In the genomic region with DNA sequence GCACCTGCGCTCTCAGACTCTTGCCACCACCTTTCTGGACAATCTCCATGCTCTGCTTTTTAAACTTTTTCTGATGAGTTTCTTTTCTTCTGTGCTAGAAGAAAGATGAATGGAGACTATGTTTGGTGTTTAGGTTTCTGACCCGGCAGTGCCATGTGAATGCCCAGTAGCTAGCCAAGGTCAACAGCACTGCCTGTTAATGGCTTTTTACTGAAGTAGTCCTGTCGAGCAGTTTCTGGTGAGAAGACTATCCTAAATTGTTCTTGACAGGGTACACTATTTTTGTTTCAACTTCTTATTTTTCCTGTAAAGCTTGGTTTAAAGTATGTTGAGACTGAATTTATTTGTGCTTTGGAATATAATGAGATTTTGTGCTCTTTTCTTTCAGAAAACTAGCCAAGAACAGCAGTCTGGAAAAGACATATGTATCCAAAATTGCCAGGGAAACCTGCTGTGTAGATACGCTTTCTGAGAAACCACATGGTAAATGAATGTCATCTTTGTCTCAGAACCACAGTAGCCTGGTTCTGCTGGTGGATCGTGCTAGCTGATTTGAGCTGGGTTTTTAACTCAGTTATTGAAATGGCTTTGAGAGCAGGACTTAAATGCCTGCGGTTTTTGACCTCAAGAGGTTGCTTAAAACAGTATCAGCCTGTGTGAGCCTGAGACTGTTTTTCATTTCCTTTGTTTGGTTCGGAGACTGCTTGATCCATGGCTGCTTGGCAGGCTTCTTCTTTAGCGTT, we compare ENCODE assay signal across 8 cellular contexts. TPM values are rescaled to one million over a fixed set of nuclear protein-coding genes. Genes with fewer than 3 reads are reported as not detected.
DNase-seq lines count a peak whose midpoint lies in the region; ATAC-seq and TF ChIP-seq lines count a peak whose summit lies in the region.

No MANE protein-coding gene starts in this region.

- peaks cover 43% of the 10 kb centered on the region; the same call in 1 of the 2 replicates for H3K79me2 ChIP-seq in KMS-11 (ENCODE audit: insufficient read depth, low read depth)

- TF ChIP-seq CTCF in KMS-11 (conservative IDR thresholded peaks at IDR 0.05; ENCODE audit: low read depth, low read length) (0 out of 2 replicates have a peak, but pooled peaks have one; percentile 17), astrocyte of the spinal cord (IDR thresholded peaks at IDR 0.05; ENCODE audit: low read depth, low read length) (no peak), neural crest cell (conservative IDR thresholded peaks at IDR 0.05) (no peak)

- peak overlapping the region; percentile 19 for H3K4me3 Mint-ChIP-seq in activated T-cell treated with anti-CD3 and anti-CD28 coated beads, Interleukin-2, amount 50 U/mL, for 24 hours
- H3K4me3 Mint-ChIP-seq in neural crest cell, result peak overlapping the region; percentile 56

- peak overlapping the region; percentile 92 for H3K27ac ChIP-seq in KMS-11

- H3K27ac Mint-ChIP-seq in activated T-cell treated with anti-CD3 and anti-CD28 coated beads, Interleukin-2, amount 50 U/mL, for 24 hours, result peak overlapping the region; percentile 91
- peak overlapping the region; percentile 81 for H3K27ac Mint-ChIP-seq in neural crest cell (ENCODE audit: unreplicated experiment)

- peaks cover 84% of the 10 kb centered on the region for H3K4me1 Mint-ChIP-seq in activated T-cell treated with anti-CD3 and anti-CD28 coated beads, Interleukin-2, amount 50 U/mL, for 24 hours (ENCODE audit: low read depth)
- H3K4me1 Mint-ChIP-seq in neural crest cell, result peaks cover 58% of the 10 kb centered on the region

- no peak overlapping the region for H2AFZ ChIP-seq in KMS-11 (ENCODE audit: low read depth)

- H3K4me1 ChIP-seq in KMS-11 (ENCODE audit: low read depth, poor library complexity, severe bottlenecking), result peaks cover 100% of the 10 kb centered on the region

- peak overlapping the region; percentile 95 for H3K4me2 ChIP-seq in KMS-11

- no peaks in the 10 kb centered on the region for H4K20me1 ChIP-seq in KMS-11 (ENCODE audit: insufficient read depth)

- no peaks in the 10 kb centered on the region for H3K9me3 Mint-ChIP-seq in activated T-cell treated with anti-CD3 and anti-CD28 coated beads, Interleukin-2, amount 50 U/mL, for 24 hours
- H3K9me3 Mint-ChIP-seq in neural crest cell, result no peaks in the 10 kb centered on the region

- H3K9ac ChIP-seq in KMS-11, result peak overlapping the region; percentile 43

- ATAC-seq in GM19035 (IDR thresholded peaks at IDR 0.05; ENCODE audit: unreplicated experiment), result no peak

- no peaks in the 10 kb centered on the region; the same call in 1 of the 2 replicates for H3K36me3 ChIP-seq in KMS-11 (ENCODE audit: insufficient read depth)

- no peaks in the 10 kb centered on the region for H3K27me3 ChIP-seq in KMS-11 (ENCODE audit: insufficient read depth, low read depth)

- no peaks in the 10 kb centered on the region for H3K27me3 Mint-ChIP-seq in activated T-cell treated with anti-CD3 and anti-CD28 coated beads, Interleukin-2, amount 50 U/mL, for 24 hours
- no peaks in the 10 kb centered on the region for H3K27me3 Mint-ChIP-seq in neural crest cell (ENCODE audit: low read depth)

- H3K4me3 ChIP-seq in KMS-11 (IDR thresholded peaks at IDR 0.05; ENCODE audit: insufficient read depth, low read depth, low read length) (no peak overlapping the region), astrocyte of the spinal cord (ENCODE audit: low read depth, low read length) (no peak overlapping the region)

- no peak for DNase-seq in activated T-cell treated with anti-CD3 and anti-CD28 coated beads, Interleukin-2, amount 50 U/mL, for 24 hours
- DNase-seq in activated T-cell treated with anti-CD3 and anti-CD28 coated beads for 4 hours (no peak), astrocyte of the spinal cord (ENCODE audit: low read depth, low spot score) (peak; percentile 91), neural crest cell (ENCODE audit: low read depth, low spot score) (no peak), SHP77 treated with DMSO at 0.1 percent for 48 hours (lab: John Stamatoyannopoulos, UW) (no peak), NK-92 (lab: John Stamatoyannopoulos, UW; ENCODE audit: unreplicated experiment) (no peak)

- in situ Hi-C loops in astrocyte of the spinal cord (cut with HindIII; ENCODE audit: low sequenced_read_pairs), result no loop called here

- peaks cover 90% of the 10 kb centered on the region for H3K36me3 Mint-ChIP-seq in activated T-cell treated with anti-CD3 and anti-CD28 coated beads, Interleukin-2, amount 50 U/mL, for 24 hours (ENCODE audit: low read depth)
- H3K36me3 Mint-ChIP-seq in neural crest cell (ENCODE audit: low read depth), result peaks cover 2% of the 10 kb centered on the region

RNA-seq across cellular contexts. Expression of gene KCNS1, which starts 48.1 kb away (rescaled TPM):
- not detected in 2 replicates for total RNA-seq in neural crest cell
